In the genomic region with DNA sequence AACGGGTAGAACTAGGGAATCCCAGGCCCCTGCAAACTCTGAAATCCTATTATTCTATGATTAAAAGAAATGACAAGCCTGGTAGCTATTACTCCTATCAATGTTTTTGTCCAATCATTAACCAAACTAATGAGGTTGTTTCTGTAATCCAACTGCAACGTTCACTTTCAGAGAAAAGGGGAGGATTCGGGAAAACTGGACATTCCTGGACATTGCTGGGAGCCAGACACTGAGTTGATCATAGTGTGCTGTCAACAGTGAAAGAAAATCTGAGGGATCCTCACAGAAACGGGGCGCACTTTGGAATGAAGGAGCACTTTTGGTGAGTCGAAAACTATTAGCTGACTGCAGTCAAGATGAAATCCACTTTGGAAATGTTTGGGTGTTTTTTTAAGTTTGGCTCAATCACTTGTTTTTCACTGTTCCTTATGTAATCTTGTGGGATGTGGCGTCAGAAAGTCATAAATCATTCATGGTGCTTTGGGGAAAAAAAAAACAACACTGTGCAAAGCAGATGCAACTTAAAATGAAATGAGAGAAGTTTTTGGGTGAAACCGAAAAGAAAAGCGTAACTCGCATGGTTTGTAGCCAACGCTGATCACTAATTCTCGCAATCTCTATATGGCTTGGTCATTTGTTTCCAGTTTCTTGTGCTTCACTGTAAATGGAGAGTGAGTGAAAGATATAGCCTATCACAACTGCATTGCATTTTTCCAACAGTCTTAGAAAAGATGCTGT, we compare ENCODE assay signal across 10 cellular contexts. TPM values are rescaled to one million over a fixed set of nuclear protein-coding genes. Genes with fewer than 3 reads are reported as not detected.
DNase-seq lines count a peak whose midpoint lies in the region; ATAC-seq lines count a peak whose summit lies in the region.
"Had no signal": no experiment of that assay in that cellular context is flagged by ENCODE, and none has a peak within 500 bp of the region (broad histone marks: within the 10 kb centered on the region; RNA-seq: fewer than 3 reads in every experiment).

No MANE protein-coding gene starts in this region.

- H3K4me1 ChIP-seq in muscle layer of duodenum (ENCODE audit: control insufficient read depth in 1 of 2, insufficient read depth in 2 of 2, low read length in 2 of 2): no peaks in the 10 kb centered on the region

- H3K27me3 ChIP-seq in muscle layer of duodenum (ENCODE audit: low read depth, low read length): no peaks in the 10 kb centered on the region

- peak; percentile 87 for DNase-seq in MV-4-11 (lab: John Stamatoyannopoulos, UW)
- DNase-seq in GOT3 (lab: John Stamatoyannopoulos, UW): no peak
- DNase-seq in cerebellum (ENCODE audit: low spot score): no peak
- DNase-seq in NCI-H187 (lab: John Stamatoyannopoulos, UW): no peak
- no peak for DNase-seq in NCI-H128 (lab: John Stamatoyannopoulos, UW; ENCODE audit: unreplicated experiment)
- DNase-seq: NCI-H1092 had no signal

- ATAC-seq in GM18520 (IDR thresholded peaks at IDR 0.05; ENCODE audit: unreplicated experiment) (peak; percentile 75), GM21786 (IDR thresholded peaks at IDR 0.05; ENCODE audit: unreplicated experiment) (peak; percentile 88)

- H3K9me3 ChIP-seq in muscle layer of duodenum (ENCODE audit: control insufficient read depth in 1 of 2, low read length in 2 of 2): no peaks in the 10 kb centered on the region

- no peaks in the 10 kb centered on the region for H3K36me3 ChIP-seq in muscle layer of duodenum (ENCODE audit: control insufficient read depth in 1 of 2, insufficient read depth in 2 of 2, low read length in 2 of 2)

- H3K27ac ChIP-seq in muscle layer of duodenum (ENCODE audit: low read length): no peak overlapping the region
- H3K27ac ChIP-seq: VCaP had no signal

- peak overlapping the region; percentile 9 to 16 for H3K4me3 ChIP-seq in muscle layer of duodenum (ENCODE audit: low read depth in 1 of 2, low read length in 2 of 2)

RNA-seq across cellular contexts. Expression of gene ADRA1B, which starts 51.2 kb away (rescaled TPM):
- 0.54 TPM for total RNA-seq in cerebellum
